In the genomic region with DNA sequence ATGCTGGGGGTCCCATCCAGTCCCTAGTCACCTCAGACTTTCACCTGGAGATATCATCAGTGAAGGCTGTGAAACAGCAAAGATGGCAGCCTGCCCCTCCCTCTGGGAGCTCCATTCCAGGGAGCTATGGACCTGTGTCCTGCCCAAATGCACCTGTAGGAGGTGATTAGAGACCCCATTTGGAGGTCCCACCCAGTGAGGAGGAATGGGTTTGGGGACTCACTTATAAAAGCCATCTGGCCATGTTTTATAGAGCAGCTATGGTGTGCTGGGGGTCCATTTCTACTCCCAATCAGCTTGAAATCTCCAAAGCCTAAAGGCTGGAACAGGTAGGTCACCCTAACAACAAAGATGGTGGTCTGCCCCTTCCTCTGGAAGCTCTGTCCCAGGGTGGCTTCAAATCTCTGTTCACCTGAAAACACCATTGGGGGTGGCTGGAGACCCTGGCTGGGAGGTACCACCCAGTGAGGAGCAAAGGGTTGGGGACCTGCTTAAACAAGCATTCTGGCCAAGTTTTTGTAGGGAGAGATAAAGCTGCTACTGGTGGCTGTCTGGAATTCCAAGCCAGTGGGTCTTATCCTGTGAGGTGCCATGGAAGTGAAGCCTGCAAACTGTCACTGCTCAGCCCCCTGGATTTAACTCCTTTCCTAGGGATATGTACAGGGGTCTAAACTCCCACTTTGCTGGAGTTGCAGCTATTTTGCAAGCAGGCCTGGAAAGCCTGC, we compare ENCODE assay signal across 3 cellular contexts.
"Had no signal": no experiment of that assay in that cellular context is flagged by ENCODE, and none has a peak within 500 bp of the region (broad histone marks: within the 10 kb centered on the region; RNA-seq: fewer than 3 reads in every experiment).

No MANE protein-coding gene starts in this region.

- DNase-seq: GDM1, GF-D8 had no signal

- H3K4me3 ChIP-seq: GM12878 had no signal
